21 cellular contexts compared by ENCODE assay signal in the genomic region with DNA sequence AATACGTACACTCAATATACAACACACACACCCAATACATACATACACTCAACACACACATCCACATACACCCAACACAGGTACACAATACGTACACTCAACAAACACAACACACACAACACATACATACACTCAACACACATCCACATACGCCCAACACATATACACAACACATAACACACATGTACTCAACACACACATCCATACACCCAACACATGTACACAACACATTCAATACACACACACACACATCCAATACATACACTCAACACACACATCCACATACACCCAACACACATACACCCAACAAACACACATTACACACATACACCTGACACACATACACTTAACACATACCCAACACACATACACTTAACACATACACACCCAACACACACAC.
DNase-seq lines count a peak whose midpoint lies in the region; FAIRE-seq and TF ChIP-seq lines count a peak whose summit lies in the region.
"Had no signal": no experiment of that assay in that cellular context is flagged by ENCODE, and none has a peak within 500 bp of the region (broad histone marks: within the 10 kb centered on the region; RNA-seq: fewer than 3 reads in every experiment).

No MANE protein-coding gene starts in this region.

- no peaks in the 10 kb centered on the region for H3K79me2 ChIP-seq in neural progenitor cell (ENCODE audit: low read depth)

- no peaks in the 10 kb centered on the region for H3K27me3 ChIP-seq in bronchial epithelial cell (ENCODE audit: control insufficient read depth, insufficient read depth, low read length)
- H3K27me3 ChIP-seq in neural progenitor cell, result no peaks in the 10 kb centered on the region
- H3K27me3 ChIP-seq in effector memory CD4-positive, alpha-beta T cell (replicated peaks; ENCODE audit: control insufficient read depth, insufficient read depth, low read length, poor library complexity, severe bottlenecking), result no peaks in the 10 kb centered on the region
- H3K27me3 ChIP-seq: BLaER1 had no signal

- no peak overlapping the region for H2AFZ ChIP-seq in neural progenitor cell (replicated peaks)

- H3K4me3 ChIP-seq in bronchial epithelial cell (ENCODE audit: low read depth, low read length), result no peak overlapping the region
- no peak overlapping the region for H3K4me3 ChIP-seq in neural progenitor cell
- no peak overlapping the region for H3K4me3 ChIP-seq in effector memory CD4-positive, alpha-beta T cell (ENCODE audit: insufficient read depth, low read depth, low read length, poor library complexity, severe bottlenecking)
- H3K4me3 ChIP-seq: BLaER1, SK-N-MC had no signal

- no peak overlapping the region for H3K27ac ChIP-seq in neural progenitor cell
- H3K27ac ChIP-seq in effector memory CD4-positive, alpha-beta T cell (ENCODE audit: insufficient read depth, low read length, poor library complexity, severe bottlenecking), result no peak overlapping the region
- H3K27ac ChIP-seq: BLaER1, SK-N-MC had no signal

- peaks cover 6% of the 10 kb centered on the region for H3F3A ChIP-seq in neural progenitor cell (ENCODE audit: low read depth)

- H4K20me1 ChIP-seq in neural progenitor cell (ENCODE audit: low read depth), result peaks cover 21% of the 10 kb centered on the region

- H3K36me3 ChIP-seq in bronchial epithelial cell (ENCODE audit: control insufficient read depth, insufficient read depth, low read length) (no peaks in the 10 kb centered on the region), neural progenitor cell (no peaks in the 10 kb centered on the region)
- peaks cover 4% of the 10 kb centered on the region for H3K36me3 ChIP-seq in effector memory CD4-positive, alpha-beta T cell (ENCODE audit: control insufficient read depth, insufficient read depth, low read length)

- FAIRE-seq in D721Med (lab: Jason Lieb, UNC) (peak; percentile 84), HTR-8/SVneo (lab: Jason Lieb, UNC) (peak; percentile 100), bronchial epithelial cell (lab: Jason Lieb, UNC) (peak; percentile 99)
- FAIRE-seq: A204.1 had no signal

- peak overlapping the region; percentile 65 for H3K4me2 ChIP-seq in neural progenitor cell
- H3K4me2 ChIP-seq: BLaER1 had no signal

- peaks cover 18% of the 10 kb centered on the region for H3K4me1 ChIP-seq in neural progenitor cell
- no peaks in the 10 kb centered on the region for H3K4me1 ChIP-seq in effector memory CD4-positive, alpha-beta T cell (ENCODE audit: control insufficient read depth, insufficient read depth, low read length, poor library complexity, severe bottlenecking)

- no peak overlapping the region for H3K9ac ChIP-seq in neural progenitor cell
- H3K9ac ChIP-seq: BLaER1 had no signal

- no peaks in the 10 kb centered on the region for H3K9me3 ChIP-seq in neural progenitor cell (ENCODE audit: low read depth)
- no peaks in the 10 kb centered on the region for H3K9me3 ChIP-seq in effector memory CD4-positive, alpha-beta T cell (ENCODE audit: control insufficient read depth, low read length)
- H3K9me3 ChIP-seq: BLaER1 had no signal

- H3K9me3 Mint-ChIP-seq in neural progenitor cell, result no peaks in the 10 kb centered on the region
- H3K9me3 Mint-ChIP-seq: CD4-positive, alpha-beta memory T cell had no signal

- H3K4me1 Mint-ChIP-seq in neural progenitor cell, result peaks cover 24% of the 10 kb centered on the region

- H3K27me3 Mint-ChIP-seq in neural progenitor cell (ENCODE audit: insufficient read depth, low read depth), result peaks cover 2% of the 10 kb centered on the region
- H3K27me3 Mint-ChIP-seq: CD4-positive, alpha-beta memory T cell had no signal

- DNase-seq in D721Med (ENCODE audit: insufficient read length, low spot score) (no peak), HTR-8/SVneo (ENCODE audit: insufficient read length, low spot score) (no peak), bronchial epithelial cell (ENCODE audit: low read depth) (no peak), neural progenitor cell (ENCODE audit: low spot score) (no peak), T-helper 2 cell (no peak), NCI-H146 treated with DMSO at 0.1 percent for 48 hours (lab: John Stamatoyannopoulos, UW; ENCODE audit: unreplicated experiment) (no peak), globus pallidus (ENCODE audit: low spot score) (no peak)
- no peak for DNase-seq in effector memory CD4-positive, alpha-beta T cell
- DNase-seq: CD4-positive, alpha-beta memory T cell; EL; HCEC 1CT; Karpas-422; NCI-H1092; NCI-H1694; NCI-H2081 treated with DMSO at 0.1 percent for 48 hours; NCI-H774; OCI-M1; Right ventricle myocardium superior had no signal

- H3K4me3 Mint-ChIP-seq in neural progenitor cell, result no peak overlapping the region
- H3K4me3 Mint-ChIP-seq: CD4-positive, alpha-beta memory T cell had no signal

- no peak overlapping the region for H3K27ac Mint-ChIP-seq in neural progenitor cell

- peaks cover 27% of the 10 kb centered on the region for H3K36me3 Mint-ChIP-seq in neural progenitor cell

- TF ChIP-seq CTCF in D721Med (IDR thresholded peaks at IDR 0.05; ENCODE audit: insufficient read depth, missing control alignments) (no peak), bronchial epithelial cell (IDR thresholded peaks at IDR 0.05; ENCODE audit: insufficient read depth, low read length, severe bottlenecking) (no peak), neural progenitor cell (IDR thresholded peaks at IDR 0.05) (no peak)
